11 cellular contexts compared by ENCODE assay signal in genomic region chr7:128444242-128444641, GRCh38. TPM values are rescaled to one million over a fixed set of nuclear protein-coding genes. Genes with fewer than 3 reads are reported as not detected.
DNase-seq lines count a peak whose midpoint lies in the region; ATAC-seq and TF ChIP-seq lines count a peak whose summit lies in the region.
"Had no signal": no experiment of that assay in that cellular context is flagged by ENCODE, and none has a peak within 500 bp of the region (broad histone marks: within the 10 kb centered on the region; RNA-seq: fewer than 3 reads in every experiment).

No MANE protein-coding gene starts in this region.

- CTCF ChIA-PET in Caco-2 (lab: Charles Lee) (interaction anchor here (0.7 to 2.1 kb wide), 6 partner anchors 9 to 316 kb away, joined by 3 to 18 read pairs (median 5); no protein-coding TSS in a partner anchor), HEK293 (lab: Yijun Ruan, JAX) (interaction anchor here (0.9 to 2.5 kb wide), 5 partner anchors 16 to 97 kb away, joined by 4 to 21 read pairs (median 8); no protein-coding TSS in a partner anchor), GM10248 (lab: Yijun Ruan, JAX) (interaction anchor here (1.0 to 10.9 kb wide), 8 partner anchors 9 to 648 kb away, joined by 3 to 99 read pairs (median 4); no protein-coding TSS in a partner anchor)

- no peak overlapping the region for H3K4me3 Mint-ChIP-seq in Caco-2 (ENCODE audit: unreplicated experiment)
- H3K4me3 Mint-ChIP-seq: CD4-positive, alpha-beta memory T cell had no signal

- H3K36me3 ChIP-seq in Caco-2 (ENCODE audit: control insufficient read depth, insufficient read depth, low read length) (no peaks in the 10 kb centered on the region), HEK293 (ENCODE audit: control insufficient read depth in 2 of 2, insufficient read depth in 1 of 2, low read length in 2 of 2) (no peaks in the 10 kb centered on the region), thyroid gland (no peaks in the 10 kb centered on the region)
- H3K36me3 ChIP-seq: thoracic aorta, WERI-Rb-1 had no signal

- H3K36me3 Mint-ChIP-seq in Caco-2 (ENCODE audit: insufficient read depth, unreplicated experiment), result no peaks in the 10 kb centered on the region
- H3K36me3 Mint-ChIP-seq: CD4-positive, alpha-beta memory T cell had no signal

- 0 out of 2 replicates have a peak, but pooled peaks have one; percentile 18 for TF ChIP-seq POLR2A in Raji (IDR thresholded peaks at IDR 0.05; ENCODE audit: insufficient read depth, low read depth, low read length)
- no peak for TF ChIP-seq POLR2A in thyroid gland (IDR thresholded peaks at IDR 0.05)

- H3K9me3 ChIP-seq in Caco-2, result no peaks in the 10 kb centered on the region
- H3K9me3 ChIP-seq in HEK293 (ENCODE audit: control insufficient read depth, insufficient read depth, low read depth, low read length), result no peaks in the 10 kb centered on the region
- H3K9me3 ChIP-seq in thyroid gland, result no peaks in the 10 kb centered on the region
- H3K9me3 ChIP-seq: thoracic aorta had no signal

- no peaks in the 10 kb centered on the region for H3K27me3 Mint-ChIP-seq in Caco-2 (ENCODE audit: insufficient read depth, unreplicated experiment)
- H3K27me3 Mint-ChIP-seq: CD4-positive, alpha-beta memory T cell had no signal

- H3K27ac ChIP-seq in HEK293 (ENCODE audit: extremely low read depth, low read depth, low read length) (no peak overlapping the region), thyroid gland (no peak overlapping the region)
- H3K27ac ChIP-seq: thoracic aorta, WERI-Rb-1 had no signal

- peak overlapping the region; percentile 69 for H3K27ac Mint-ChIP-seq in Caco-2 (ENCODE audit: unreplicated experiment)

- H3K4me1 Mint-ChIP-seq in Caco-2 (ENCODE audit: low read depth, unreplicated experiment), result peaks cover 17% of the 10 kb centered on the region

- no peak overlapping the region for H3K4me3 ChIP-seq in Caco-2 (ENCODE audit: low read depth, low read length)
- no peak overlapping the region for H3K4me3 ChIP-seq in HEK293 (ENCODE audit: low read depth, low read length)
- H3K4me3 ChIP-seq in thyroid gland (replicated peaks in 1 of 3), result no peak overlapping the region
- H3K4me3 ChIP-seq: thoracic aorta had no signal

- peak; percentile 53 to 62 for DNase-seq in Caco-2
- peak; percentile 32 to 70 for DNase-seq in left colon
- no peak for DNase-seq in RPMI8226
- no peak for DNase-seq in GM10248 (ENCODE audit: extremely low spot score)
- DNase-seq in thyroid gland, result no peak
- DNase-seq: WERI-Rb-1 had no signal

- ATAC-seq in left colon, result peak; percentile 80
- no peak for ATAC-seq in GM18511 (IDR thresholded peaks at IDR 0.05; ENCODE audit: unreplicated experiment)

- no peaks in the 10 kb centered on the region for H3K27me3 ChIP-seq in Caco-2 (replicated peaks; ENCODE audit: control insufficient read depth, insufficient read depth, low read length)
- no peaks in the 10 kb centered on the region for H3K27me3 ChIP-seq in thyroid gland

- BruUV-seq in Caco-2 (replicated peaks; lab: Mats Ljungman, UMichigan), result no TSS peak

- intact Hi-C loops in Caco-2 (cut with micrococcal nuclease; ENCODE audit: unreplicated experiment) (loop anchor here (1.0 kb wide), 2 partner anchors 9 kb away; no protein-coding TSS in a partner anchor), left colon (cut with DNase I, micrococcal nuclease) (no loop called here), thyroid gland (cut with DNase I) (no loop called here)

- 71 to 79% methylated on average over 4 of the region's 4 CpGs for WGBS in thyroid gland, 2 donors

- H3K9me3 Mint-ChIP-seq in Caco-2 (ENCODE audit: unreplicated experiment), result no peaks in the 10 kb centered on the region
- H3K9me3 Mint-ChIP-seq: CD4-positive, alpha-beta memory T cell had no signal

- peaks cover 26% of the 10 kb centered on the region for H3K4me1 ChIP-seq in Caco-2
- H3K4me1 ChIP-seq in HEK293 (ENCODE audit: control insufficient read depth, insufficient read depth, low read length), result no peaks in the 10 kb centered on the region
- H3K4me1 ChIP-seq in thyroid gland, result no peaks in the 10 kb centered on the region

- POLR2A ChIA-PET in Caco-2 (lab: Charles Lee), result interaction anchor here (1.0 to 1.2 kb wide), 2 partner anchors 9 to 10 kb away, joined by 5 read pairs; no protein-coding TSS in a partner anchor
- POLR2A ChIA-PET in HEK293 (lab: Yijun Ruan, JAX), result interaction anchor here (0.7 to 1.8 kb wide), 2 partner anchors 9 to 11 kb away, joined by 5 to 8 read pairs; partner anchors contain the start of gene HILPDA
- POLR2A ChIA-PET in GM10248 (lab: Yijun Ruan, JAX), result no interaction called here

- TF ChIP-seq CTCF in Caco-2 (IDR thresholded peaks at IDR 0.05; ENCODE audit: insufficient read depth in 1 of 2, low read depth in 1 of 2, low read length in 1 of 2, severe bottlenecking in 1 of 2, unreplicated experiment in 1 of 2), result no peak
- no peak for TF ChIP-seq CTCF in HEK293 (tag by site-specific recombination; IDR thresholded peaks at IDR 0.05)
- no peak for TF ChIP-seq CTCF in GM10248 (IDR thresholded peaks at IDR 0.05; ENCODE audit: control extremely low read depth, extremely low read depth, low read depth, missing control alignments)
- no peak for TF ChIP-seq CTCF in thyroid gland (IDR thresholded peaks at IDR 0.05)

TF ChIP-seq in HEK293, 187 proteins besides CTCF, POLR2A, EP300 and RAD21:
- 0 out of 2 replicates have a peak, but pooled peaks have one; percentile 35 for TF ChIP-seq SCRT2 (tag by site-specific recombination; IDR thresholded peaks at IDR 0.05)
- TF ChIP-seq GFI1B (tag by site-specific recombination; IDR thresholded peaks at IDR 0.05), result no peak

RNA-seq across cellular contexts. Expression of gene HILPDA, which starts 11.4 kb away (rescaled TPM):
- total RNA-seq in Caco-2 (2022) (17.0 and 17.8 TPM in 2 replicates), left colon (1 to 10 TPM; 5.8 to 7.3 TPM), thyroid gland (10 to 100 TPM in 2 of 4 donors, 1 to 10 TPM in 2; 5.4 to 21.2 (median 11.3) TPM)

RNA-seq across cellular contexts. Expression of gene METTL2B, which starts 32.3 kb away (rescaled TPM):
- total RNA-seq in Caco-2 (2022), result 37.2 and 39.0 TPM in 2 replicates
- 10 to 100 TPM; 24.7 to 28.0 TPM for total RNA-seq in left colon
- total RNA-seq in thyroid gland, result 10 to 100 TPM; 29.2 to 39.0 (median 32.0) TPM

RNA-seq across cellular contexts. Expression of gene IMPDH1, which starts 34.5 kb away (rescaled TPM):
- total RNA-seq in Caco-2 (2022), result 39.9 and 43.5 TPM in 2 replicates
- total RNA-seq in left colon, result 10 to 100 TPM; 29.0 to 31.2 TPM
- 10 to 100 TPM; 12.3 to 37.9 (median 22.9) TPM for total RNA-seq in thyroid gland

Comparison
In these comparisons a context has a peak if more than half of its experiments do, and no peak if none do; other contexts are left out.
1. DNase-seq: peak in Caco-2 (2 of 2) and left colon (2 of 2); none in RPMI8226 (single experiment), GM10248 (single experiment) and thyroid gland (0 of 2).